Comparison of ENCODE assay signal across 8 cellular contexts in genomic region chr14:90816686-90817436, GRCh38. TPM values are rescaled to one million over a fixed set of nuclear protein-coding genes. Genes with fewer than 3 reads are reported as not detected.
DNase-seq lines count a peak whose midpoint lies in the region; ATAC-seq and TF ChIP-seq lines count a peak whose summit lies in the region.

No MANE protein-coding gene starts in this region.

- no peaks in the 10 kb centered on the region for H3K27me3 ChIP-seq in thoracic aorta (replicated peaks; ENCODE audit: insufficient read depth)
- no peaks in the 10 kb centered on the region for H3K27me3 ChIP-seq in HAP-1 (ENCODE audit: low read depth)

- no peak overlapping the region for H3K27ac ChIP-seq in thoracic aorta

- no peaks in the 10 kb centered on the region for H3K36me3 Mint-ChIP-seq in activated CD4-positive, alpha-beta T cell treated with anti-CD3 and anti-CD28 coated beads, Interleukin-2, amount 10 ng/mL, durations not matched to agents 7 days and 5 days (ENCODE audit: low read depth)
- H3K36me3 Mint-ChIP-seq in brain: no peaks in the 10 kb centered on the region

- H3K36me3 ChIP-seq in thoracic aorta: no peaks in the 10 kb centered on the region
- no peaks in the 10 kb centered on the region for H3K36me3 ChIP-seq in HAP-1 (replicated peaks)

- TF ChIP-seq CTCF in brain (conservative IDR thresholded peaks at IDR 0.05) (no peak), thoracic aorta (IDR thresholded peaks at IDR 0.05) (peak; percentile 9)

- no peak overlapping the region for H3K27ac Mint-ChIP-seq in activated CD4-positive, alpha-beta T cell treated with anti-CD3 and anti-CD28 coated beads, Interleukin-2, amount 10 ng/mL, durations not matched to agents 7 days and 5 days
- H3K27ac Mint-ChIP-seq in brain: peak overlapping the region in 4 of 5 experiments; percentile 39 to 88 (median 68)

- H3K4me1 ChIP-seq in thoracic aorta (ENCODE audit: control insufficient read depth in 1 of 2, low read depth in 2 of 2) (peaks cover 3 to 18% of the 10 kb centered on the region in 2 donors), HAP-1 (no peaks in the 10 kb centered on the region; the same call in 1 of the 2 replicates)

- DNase-seq in activated CD4-positive, alpha-beta T cell treated with anti-CD3 and anti-CD28 coated beads, Interleukin-2, amount 10 ng/mL, durations not matched to agents 7 days and 5 days: no peak
- DNase-seq in activated CD4-positive, alpha-beta T cell treated with anti-CD3 and anti-CD28 coated beads for 1 hour: no peak
- no peak for DNase-seq in left colon
- no peak for DNase-seq in thoracic aorta (ENCODE audit: low spot score)
- DNase-seq in HAP-1 (ENCODE audit: low spot score in 2 of 2): no peak

- H3K4me3 ChIP-seq in thoracic aorta (peak overlapping the region; percentile 48), HAP-1 (no peak overlapping the region)

- H3K9me3 Mint-ChIP-seq in activated CD4-positive, alpha-beta T cell treated with anti-CD3 and anti-CD28 coated beads, Interleukin-2, amount 10 ng/mL, durations not matched to agents 7 days and 5 days: no peaks in the 10 kb centered on the region
- peaks cover 0 to 5% (median 2%) of the 10 kb centered on the region in 5 experiments for H3K9me3 Mint-ChIP-seq in brain

- peak; percentile 6 for ATAC-seq in left colon
- no peak for ATAC-seq in thoracic aorta (ENCODE audit: insufficient number of reproducible peaks, low FRiP score, low read depth)
- ATAC-seq in GM21367 (IDR thresholded peaks at IDR 0.05; ENCODE audit: unreplicated experiment): no peak
- no peak for ATAC-seq in HG02588 (IDR thresholded peaks at IDR 0.05; ENCODE audit: unreplicated experiment)

- H3K9me3 ChIP-seq in thoracic aorta (no peaks in the 10 kb centered on the region), HAP-1 (no peaks in the 10 kb centered on the region)

- CTCF ChIA-PET in activated CD4-positive, alpha-beta T cell treated with anti-CD3 and anti-CD28 coated beads, Interleukin-2, amount 10 ng/mL, durations not matched to agents 7 days and 5 days (lab: Charles Lee): interaction anchor here (0.9 to 1.1 kb wide), 3 partner anchors 12 to 34 kb away, joined by 3 read pairs; no protein-coding TSS in a partner anchor

- H3K27me3 Mint-ChIP-seq in activated CD4-positive, alpha-beta T cell treated with anti-CD3 and anti-CD28 coated beads, Interleukin-2, amount 10 ng/mL, durations not matched to agents 7 days and 5 days: peaks cover 23% of the 10 kb centered on the region
- peaks cover 18% of the 10 kb centered on the region for H3K27me3 Mint-ChIP-seq in brain

- in situ Hi-C loops in HAP-1 (cut with MboI; ENCODE audit: low sequenced_read_pairs): no loop called here

- H3K4me3 Mint-ChIP-seq in activated CD4-positive, alpha-beta T cell treated with anti-CD3 and anti-CD28 coated beads, Interleukin-2, amount 10 ng/mL, durations not matched to agents 7 days and 5 days: peak overlapping the region; percentile 52
- H3K4me3 Mint-ChIP-seq in brain: peak overlapping the region; percentile 69 to 79 (median 71)

- POLR2A ChIA-PET in activated CD4-positive, alpha-beta T cell treated with anti-CD3 and anti-CD28 coated beads, Interleukin-2, amount 10 ng/mL, durations not matched to agents 7 days and 5 days (lab: Charles Lee): no interaction called here

- peaks cover 16% of the 10 kb centered on the region for H3K4me1 Mint-ChIP-seq in activated CD4-positive, alpha-beta T cell treated with anti-CD3 and anti-CD28 coated beads, Interleukin-2, amount 10 ng/mL, durations not matched to agents 7 days and 5 days
- H3K4me1 Mint-ChIP-seq in brain: peaks cover 48% of the 10 kb centered on the region

- intact Hi-C loops in left colon (cut with DNase I, micrococcal nuclease): no loop called here

RNA-seq across cellular contexts. Expression of gene TTC7B, which starts 0.6 kb away (rescaled TPM):
- total RNA-seq in activated CD4-positive, alpha-beta T cell treated with anti-CD3 and anti-CD28 coated beads, Interleukin-2, amount 10 ng/mL, durations not matched to agents 7 days and 5 days: 1 to 10 TPM; 2.7 to 2.9 TPM
- 63.5 TPM for polyA plus RNA-seq in brain (ENCODE audit: insufficient read depth, low read depth, low replicate concordance)
- total RNA-seq in left colon (10 to 100 TPM in 1 of 2 donors, 1 to 10 TPM in 1; 4.3 to 13.4 TPM), thoracic aorta (10 to 100 TPM; 38.9 to 56.3 TPM)
